In the genomic region with DNA sequence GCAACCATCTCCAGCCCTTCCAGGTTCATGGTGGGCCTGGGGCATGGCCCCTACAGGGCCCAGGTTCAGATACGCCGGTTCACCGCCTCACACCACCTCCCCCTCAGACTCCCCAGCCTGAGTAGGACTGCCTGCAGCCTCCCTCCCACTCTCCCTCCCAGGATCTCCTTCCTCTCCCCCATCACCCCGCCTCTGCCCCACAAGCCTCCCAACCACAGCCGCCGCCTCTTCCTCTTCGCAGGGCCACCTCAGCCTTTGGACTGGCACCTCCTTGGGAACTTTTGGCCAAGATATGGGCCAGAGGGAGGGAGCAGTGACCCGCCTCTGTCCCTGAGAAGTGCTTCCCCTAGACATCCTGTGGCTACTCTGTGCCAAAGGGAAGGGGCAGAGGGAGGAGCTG, we compare ENCODE assay signal across 14 cellular contexts. TPM values are rescaled to one million over a fixed set of nuclear protein-coding genes. Genes with fewer than 3 reads are reported as not detected.
DNase-seq lines count a peak whose midpoint lies in the region; ATAC-seq and TF ChIP-seq lines count a peak whose summit lies in the region.
"Had no signal": no experiment of that assay in that cellular context is flagged by ENCODE, and none has a peak within 500 bp of the region (broad histone marks: within the 10 kb centered on the region; RNA-seq: fewer than 3 reads in every experiment).

No MANE protein-coding gene starts in this region.

- DNase-seq in natural killer cell treated with Interleukin-12 subunit alpha and Interleukin-12 subunit beta and Interleukin-15 and Interleukin-18, amount 100 ng/mL, for 72 hours (ENCODE audit: low spot score), result peak; percentile 47
- no peak for DNase-seq in natural killer cell
- DNase-seq in NOMO-1 (lab: John Stamatoyannopoulos, UW; ENCODE audit: unreplicated experiment in 2 of 2), result peak; percentile 40 to 52
- no peak for DNase-seq in activated T-helper 2 cell treated with anti-CD3 and anti-CD28 coated beads, Interferon-gamma antibody, Interleukin-2, Interleukin-4, amounts not matched to agents 10 μg/mL and 5 μg/mL and 100 μg/mL, durations not matched to agents 14 hours and 24 hours and 36 hours (ENCODE audit: low spot score)
- peak; percentile 58 for DNase-seq in upper lobe of left lung
- DNase-seq in NCI-H1092 (lab: John Stamatoyannopoulos, UW), result no peak
- DNase-seq: BE2C; brain microvascular endothelial cell; NCI-H1694 treated with DMSO at 0.1 percent for 48 hours; NK-92 treated with Interleukin-12 subunit alpha and Interleukin-12 subunit beta, amount 100 ng/mL, for 24 hours had no signal

- intact Hi-C loops in natural killer cell (cut with micrococcal nuclease), result no loop called here
- intact Hi-C loops in activated T-helper 2 cell treated with anti-CD3 and anti-CD28 coated beads, Interferon-gamma antibody, Interleukin-2, Interleukin-4, amounts not matched to agents 10 μg/mL and 5 μg/mL and 100 μg/mL, durations not matched to agents 14 hours and 24 hours and 36 hours (cut with micrococcal nuclease), result loop anchor here (10.0 kb wide), 2 partner anchors 560 to 1080 kb away; a partner anchor contains a TSS

- no peak for ATAC-seq in natural killer cell treated with Interleukin-12 subunit alpha and Interleukin-12 subunit beta and Interleukin-15 and Interleukin-18, amount 100 ng/mL, for 72 hours
- ATAC-seq in natural killer cell (no peak), upper lobe of left lung (ENCODE audit: low FRiP score in 2 of 2) (peak in 1 of 2 donors; percentile 12), HG02642 (IDR thresholded peaks at IDR 0.05; ENCODE audit: poor library complexity, unreplicated experiment) (no peak), GM21367 (IDR thresholded peaks at IDR 0.05; ENCODE audit: unreplicated experiment) (no peak)

- H3K27me3 Mint-ChIP-seq in natural killer cell treated with Interleukin-12 subunit alpha and Interleukin-12 subunit beta and Interleukin-15 and Interleukin-18, amount 100 ng/mL, for 72 hours, result no peaks in the 10 kb centered on the region
- H3K27me3 Mint-ChIP-seq in natural killer cell (ENCODE audit: low read depth in 2 of 2), result no peaks in the 10 kb centered on the region
- no peaks in the 10 kb centered on the region for H3K27me3 Mint-ChIP-seq in activated T-helper 2 cell treated with anti-CD3 and anti-CD28 coated beads, Interferon-gamma antibody, Interleukin-2, Interleukin-4, amounts not matched to agents 10 μg/mL and 5 μg/mL and 100 μg/mL, durations not matched to agents 14 hours and 24 hours and 36 hours (ENCODE audit: low read depth)

- H3K36me3 Mint-ChIP-seq in natural killer cell treated with Interleukin-12 subunit alpha and Interleukin-12 subunit beta and Interleukin-15 and Interleukin-18, amount 100 ng/mL, for 72 hours, result no peaks in the 10 kb centered on the region
- H3K36me3 Mint-ChIP-seq in natural killer cell, result no peaks in the 10 kb centered on the region
- H3K36me3 Mint-ChIP-seq in activated T-helper 2 cell treated with anti-CD3 and anti-CD28 coated beads, Interferon-gamma antibody, Interleukin-2, Interleukin-4, amounts not matched to agents 10 μg/mL and 5 μg/mL and 100 μg/mL, durations not matched to agents 14 hours and 24 hours and 36 hours (ENCODE audit: low read depth), result no peaks in the 10 kb centered on the region

- no peaks in the 10 kb centered on the region for H3K36me3 ChIP-seq in upper lobe of left lung
- H3K36me3 ChIP-seq: BE2C, brain microvascular endothelial cell had no signal

- no peak for TF ChIP-seq CTCF in natural killer cell (IDR thresholded peaks at IDR 0.05)
- no peak for TF ChIP-seq CTCF in upper lobe of left lung (IDR thresholded peaks at IDR 0.05)

- no peak for TF ChIP-seq POLR2A in upper lobe of left lung (IDR thresholded peaks at IDR 0.05)

- no peak overlapping the region for H3K4me3 Mint-ChIP-seq in natural killer cell treated with Interleukin-12 subunit alpha and Interleukin-12 subunit beta and Interleukin-15 and Interleukin-18, amount 100 ng/mL, for 72 hours
- H3K4me3 Mint-ChIP-seq in natural killer cell, result no peak overlapping the region
- H3K4me3 Mint-ChIP-seq in activated T-helper 2 cell treated with anti-CD3 and anti-CD28 coated beads, Interferon-gamma antibody, Interleukin-2, Interleukin-4, amounts not matched to agents 10 μg/mL and 5 μg/mL and 100 μg/mL, durations not matched to agents 14 hours and 24 hours and 36 hours (ENCODE audit: low read depth), result peak overlapping the region; percentile 10

- no peaks in the 10 kb centered on the region for H3K9me3 ChIP-seq in upper lobe of left lung
- H3K9me3 ChIP-seq: BE2C had no signal

- TF ChIP-seq EP300 in upper lobe of left lung (IDR thresholded peaks at IDR 0.05), result no peak

- peaks cover 19 to 36% (median 28%) of the 10 kb centered on the region in 4 donors for H3K4me1 ChIP-seq in upper lobe of left lung

- WGBS in upper lobe of left lung, 2 donors, result 69 to 72% methylated on average over 8 of the region's 8 CpGs

- H3K27ac ChIP-seq in upper lobe of left lung, result no peak overlapping the region
- H3K27ac ChIP-seq: brain microvascular endothelial cell had no signal

- peak overlapping the region in 1 of 2 donors; percentile 64 for H3K27ac Mint-ChIP-seq in natural killer cell treated with Interleukin-12 subunit alpha and Interleukin-12 subunit beta and Interleukin-15 and Interleukin-18, amount 100 ng/mL, for 72 hours
- H3K27ac Mint-ChIP-seq in natural killer cell, result no peak overlapping the region
- H3K27ac Mint-ChIP-seq in activated T-helper 2 cell treated with anti-CD3 and anti-CD28 coated beads, Interferon-gamma antibody, Interleukin-2, Interleukin-4, amounts not matched to agents 10 μg/mL and 5 μg/mL and 100 μg/mL, durations not matched to agents 14 hours and 24 hours and 36 hours, result peak overlapping the region; percentile 63

- no peaks in the 10 kb centered on the region for H3K27me3 ChIP-seq in upper lobe of left lung
- H3K27me3 ChIP-seq: BE2C, brain microvascular endothelial cell had no signal

- H3K4me3 ChIP-seq in upper lobe of left lung, result no peak overlapping the region

- peaks cover 40 to 43% of the 10 kb centered on the region in 2 donors for H3K4me1 Mint-ChIP-seq in natural killer cell treated with Interleukin-12 subunit alpha and Interleukin-12 subunit beta and Interleukin-15 and Interleukin-18, amount 100 ng/mL, for 72 hours (ENCODE audit: low read depth in 2 of 2)
- peaks cover 30 to 50% of the 10 kb centered on the region in 2 donors for H3K4me1 Mint-ChIP-seq in natural killer cell
- H3K4me1 Mint-ChIP-seq in activated T-helper 2 cell treated with anti-CD3 and anti-CD28 coated beads, Interferon-gamma antibody, Interleukin-2, Interleukin-4, amounts not matched to agents 10 μg/mL and 5 μg/mL and 100 μg/mL, durations not matched to agents 14 hours and 24 hours and 36 hours (ENCODE audit: low read depth), result peaks cover 56% of the 10 kb centered on the region

- H3K9me3 Mint-ChIP-seq in natural killer cell treated with Interleukin-12 subunit alpha and Interleukin-12 subunit beta and Interleukin-15 and Interleukin-18, amount 100 ng/mL, for 72 hours, result no peaks in the 10 kb centered on the region
- H3K9me3 Mint-ChIP-seq in natural killer cell, result no peaks in the 10 kb centered on the region
- H3K9me3 Mint-ChIP-seq in activated T-helper 2 cell treated with anti-CD3 and anti-CD28 coated beads, Interferon-gamma antibody, Interleukin-2, Interleukin-4, amounts not matched to agents 10 μg/mL and 5 μg/mL and 100 μg/mL, durations not matched to agents 14 hours and 24 hours and 36 hours, result no peaks in the 10 kb centered on the region

RNA-seq across cellular contexts. Expression of a gene that starts 9.3 kb away (rescaled TPM):
- 1 to 10 TPM; 2.2 to 6.8 TPM for total RNA-seq in natural killer cell treated with Interleukin-12 subunit alpha and Interleukin-12 subunit beta and Interleukin-15 and Interleukin-18, amount 100 ng/mL, for 72 hours
- 1 to 10 TPM in 2 of 3 donors, under 1 TPM in 1; 0.97 to 2.0 (median 1.6) TPM for total RNA-seq in natural killer cell
- 3.2 TPM in 2 replicates for total RNA-seq in activated T-helper 2 cell treated with anti-CD3 and anti-CD28 coated beads, Interferon-gamma antibody, Interleukin-2, Interleukin-4, amounts not matched to agents 10 μg/mL and 5 μg/mL and 100 μg/mL, durations not matched to agents 14 hours and 24 hours and 36 hours
- 10 to 100 TPM in 1 of 6 donors, 1 to 10 TPM in 4, under 1 TPM in 1; 0.76 to 21.0 (median 3.8) TPM for total RNA-seq in upper lobe of left lung

RNA-seq across cellular contexts. Expression of a gene that starts 16.1 kb away (rescaled TPM):
- total RNA-seq in natural killer cell treated with Interleukin-12 subunit alpha and Interleukin-12 subunit beta and Interleukin-15 and Interleukin-18, amount 100 ng/mL, for 72 hours, result 100 to 1,000 TPM; 174 to 237 TPM
- 100 to 1,000 TPM; 427 to 488 (median 481) TPM for total RNA-seq in natural killer cell
- total RNA-seq in activated T-helper 2 cell treated with anti-CD3 and anti-CD28 coated beads, Interferon-gamma antibody, Interleukin-2, Interleukin-4, amounts not matched to agents 10 μg/mL and 5 μg/mL and 100 μg/mL, durations not matched to agents 14 hours and 24 hours and 36 hours, result 119 and 122 TPM in 2 replicates
- total RNA-seq in upper lobe of left lung, result 100 to 1,000 TPM in 3 of 6 donors, 10 to 100 TPM in 3; 71.1 to 374 (median 138) TPM

RNA-seq across cellular contexts. Expression of a gene that starts 51.1 kb away (rescaled TPM):
- total RNA-seq in natural killer cell treated with Interleukin-12 subunit alpha and Interleukin-12 subunit beta and Interleukin-15 and Interleukin-18, amount 100 ng/mL, for 72 hours, result 100 to 1,000 TPM in 1 of 2 donors, 10 to 100 TPM in 1; 52.5 to 157 TPM
- 1 to 10 TPM; 8.2 to 9.0 (median 8.5) TPM for total RNA-seq in natural killer cell
- total RNA-seq in activated T-helper 2 cell treated with anti-CD3 and anti-CD28 coated beads, Interferon-gamma antibody, Interleukin-2, Interleukin-4, amounts not matched to agents 10 μg/mL and 5 μg/mL and 100 μg/mL, durations not matched to agents 14 hours and 24 hours and 36 hours, result 139 and 140 TPM in 2 replicates
- 10 to 100 TPM in 5 of 6 donors, 1 to 10 TPM in 1; 8.4 to 22.7 (median 16.8) TPM for total RNA-seq in upper lobe of left lung

RNA-seq across cellular contexts. Expression of a gene that starts 58.4 kb away (rescaled TPM):
- not detected for total RNA-seq in natural killer cell treated with Interleukin-12 subunit alpha and Interleukin-12 subunit beta and Interleukin-15 and Interleukin-18, amount 100 ng/mL, for 72 hours
- total RNA-seq in natural killer cell, result not detected
- total RNA-seq in activated T-helper 2 cell treated with anti-CD3 and anti-CD28 coated beads, Interferon-gamma antibody, Interleukin-2, Interleukin-4, amounts not matched to agents 10 μg/mL and 5 μg/mL and 100 μg/mL, durations not matched to agents 14 hours and 24 hours and 36 hours, result not detected in 2 replicates
- total RNA-seq in upper lobe of left lung, result under 1 TPM in 1 of 6 donors, not detected in 5; 0.44 TPM
- total RNA-seq: osteocyte; T-helper 1 cell treated with Interleukin-12 subunit alpha and Interleukin-12 subunit beta and Interleukin-4 antibody, amounts not matched to agents 30 ng/mL and 1 ng/mL, for 36 hours had no signal

Comparison
In these comparisons a context has a peak if more than half of its experiments do, and no peak if none do; other contexts are left out.
1. DNase-seq: peak in natural killer cell treated with Interleukin-12 subunit alpha and Interleukin-12 subunit beta and Interleukin-15 and Interleukin-18, amount 100 ng/mL, for 72 hours (single experiment), NOMO-1 (2 of 2) and upper lobe of left lung (2 of 2); none in natural killer cell (single experiment), activated T-helper 2 cell treated with anti-CD3 and anti-CD28 coated beads, Interferon-gamma antibody, Interleukin-2, Interleukin-4, amounts not matched to agents 10 μg/mL and 5 μg/mL and 100 μg/mL, durations not matched to agents 14 hours and 24 hours and 36 hours (single experiment) and NCI-H1092 (single experiment).